Comparison of ENCODE assay signal across 24 cellular contexts in genomic region chr3:25679166-25679565, GRCh38. TPM values are rescaled to one million over a fixed set of nuclear protein-coding genes. Genes with fewer than 3 reads are reported as not detected.
DNase-seq lines count a peak whose midpoint lies in the region; ATAC-seq and TF ChIP-seq lines count a peak whose summit lies in the region.
"Had no signal": no experiment of that assay in that cellular context is flagged by ENCODE, and none has a peak within 500 bp of the region (broad histone marks: within the 10 kb centered on the region; RNA-seq: fewer than 3 reads in every experiment).

No MANE protein-coding gene starts in this region.

- no peak overlapping the region for H3K4me2 ChIP-seq in GM23338
- H3K4me2 ChIP-seq: BLaER1 treated with 17β-estradiol and CSF1 and Interleukin-3, amounts not matched to agents 10 nM and 100 nM; KMS-11 had no signal

- DNase-seq in GM23338 (ENCODE audit: low spot score) (peak; percentile 11), SK-MEL-5 (ENCODE audit: low read depth, low spot score) (peak; percentile 21), globus pallidus (ENCODE audit: low spot score) (peak; percentile 71), substantia nigra (lab: John Stamatoyannopoulos, UW) (no peak), NK-92 (lab: John Stamatoyannopoulos, UW; ENCODE audit: unreplicated experiment) (no peak), AML-193 (lab: John Stamatoyannopoulos, UW) (no peak), NCI-H1694 treated with DMSO at 0.1 percent for 48 hours (lab: John Stamatoyannopoulos, UW) (no peak)
- DNase-seq: CD4-positive, alpha-beta T cell; COR-L47; DMS53; GOT3; MM.1S; NCI-H1048; NCI-H1694; NCI-H2107; NCI-H524; NCI-H774; NK-92 treated with Interleukin-12 subunit alpha and Interleukin-12 subunit beta, amount 100 ng/mL, for 24 hours; Right ventricle myocardium superior; RPMI8226; SW 1271 had no signal

- in situ Hi-C loops in SK-MEL-5 (cut with HindIII; ENCODE audit: low pct_unique_long_range_greater_than_20kb, low sequenced_read_pairs), result no loop called here

- no peak overlapping the region for H2AFZ ChIP-seq in GM23338

- H3K9me2 ChIP-seq in GM23338 (ENCODE audit: insufficient read depth), result no peaks in the 10 kb centered on the region

- TF ChIP-seq CTCF in GM23338 (conservative IDR thresholded peaks at IDR 0.05; ENCODE audit: low read depth in 2 of 2), result no peak

- H3K4me1 ChIP-seq in GM23338 (ENCODE audit: insufficient read depth), result peaks cover 10% of the 10 kb centered on the region; the same call in 1 of the 2 replicates

- H3K36me3 Mint-ChIP-seq in GM23338 (ENCODE audit: low read depth), result no peaks in the 10 kb centered on the region
- H3K36me3 Mint-ChIP-seq: IgD-negative memory B cell had no signal

- H3K9me3 Mint-ChIP-seq in GM23338, result peaks cover 3% of the 10 kb centered on the region; the same call in 1 of the 3 replicates
- H3K9me3 Mint-ChIP-seq: CD4-positive, alpha-beta T cell; IgD-negative memory B cell had no signal

- no peaks in the 10 kb centered on the region for H4K20me1 ChIP-seq in GM23338 (replicated peaks; ENCODE audit: insufficient read depth)
- H4K20me1 ChIP-seq: BLaER1 treated with 17β-estradiol and CSF1 and Interleukin-3, amounts not matched to agents 10 nM and 100 nM had no signal

- no peaks in the 10 kb centered on the region for H3K27me3 Mint-ChIP-seq in GM23338 (ENCODE audit: insufficient read depth, low read depth, poor library complexity)
- H3K27me3 Mint-ChIP-seq: IgD-negative memory B cell had no signal

- no peak overlapping the region for H3K4me3 ChIP-seq in GM23338
- H3K4me3 ChIP-seq: BLaER1 treated with 17β-estradiol and CSF1 and Interleukin-3, amounts not matched to agents 10 nM and 100 nM had no signal

- H3K79me2 ChIP-seq in GM23338 (replicated peaks; ENCODE audit: insufficient read depth), result no peaks in the 10 kb centered on the region

- no peak for ATAC-seq in GM23338

- H3K36me3 ChIP-seq in GM23338 (ENCODE audit: insufficient read depth), result no peaks in the 10 kb centered on the region

- no peaks in the 10 kb centered on the region for H3F3A ChIP-seq in GM23338 (replicated peaks; ENCODE audit: low read depth)

- no peaks in the 10 kb centered on the region for H3K4me1 Mint-ChIP-seq in GM23338
- H3K4me1 Mint-ChIP-seq: IgD-negative memory B cell had no signal

- no peak overlapping the region for H3K27ac Mint-ChIP-seq in GM23338
- H3K27ac Mint-ChIP-seq: CD4-positive, alpha-beta T cell; IgD-negative memory B cell had no signal

- no peak overlapping the region for H3K4me3 Mint-ChIP-seq in GM23338
- H3K4me3 Mint-ChIP-seq: CD4-positive, alpha-beta T cell; IgD-negative memory B cell had no signal

- no peaks in the 10 kb centered on the region for H3K27me3 ChIP-seq in GM23338 (ENCODE audit: insufficient read depth)
- H3K27me3 ChIP-seq: BLaER1 treated with 17β-estradiol and CSF1 and Interleukin-3, amounts not matched to agents 10 nM and 100 nM had no signal

- H3K27ac ChIP-seq in GM23338 (ENCODE audit: low read depth) (no peak overlapping the region), substantia nigra (ENCODE audit: low read depth, low read length, poor library complexity, severe bottlenecking) (peak overlapping the region; percentile 66)
- H3K27ac ChIP-seq: BLaER1 treated with 17β-estradiol and CSF1 and Interleukin-3, amounts not matched to agents 10 nM and 100 nM; KMS-11 had no signal

TF ChIP-seq in GM23338, 12 proteins besides CTCF, POLR2A, EP300 and RAD21 (continues in another document):
- TF ChIP-seq NANOG (IDR thresholded peaks at IDR 0.05; ENCODE audit: borderline replicate concordance) (no peak), EZH2 (IDR thresholded peaks at IDR 0.05; ENCODE audit: low read depth, unreplicated experiment) (no peak), ZNF462 (CRISPR knock-in tag; IDR thresholded peaks at IDR 0.05) (no peak), ETS1 (IDR thresholded peaks at IDR 0.05) (no peak), ZNF331 (CRISPR knock-in tag; IDR thresholded peaks at IDR 0.05; ENCODE audit: low read depth) (no peak), POLR2AphosphoS5 (IDR thresholded peaks at IDR 0.05; ENCODE audit: low read depth) (no peak), JUNB (IDR thresholded peaks at IDR 0.05; ENCODE audit: unreplicated experiment) (no peak), CREB1 (CRISPR knock-in tag; IDR thresholded peaks at IDR 0.05; ENCODE audit: low read depth) (no peak)

RNA-seq across cellular contexts. Expression of gene TOP2B, which starts 14.5 kb away (rescaled TPM):
- total RNA-seq in GM23338 (2014; rRNA removed; shearing (Covaris generic)), result 167 and 179 TPM in 2 replicates
- 91.1 and 92.0 TPM in 2 replicates for polyA plus RNA-seq in GM23338 (2016; fragmentation: Nextera tagmentation; extraction: Ambion mirVana)
- 87.7 and 98.9 TPM in 2 replicates for total RNA-seq in SK-MEL-5 (2014; rRNA removed; shearing (Covaris generic))
- 63.0 and 85.3 TPM in 2 replicates for polyA plus RNA-seq in SK-MEL-5 (2015; cell fraction: cytosol; rRNA removed)
- polyA plus RNA-seq in SK-MEL-5 (2015; cell fraction: nucleus; rRNA removed), result 75.7 and 96.6 TPM in 2 replicates

Comparison
In these comparisons a context has a peak if more than half of its experiments do, and no peak if none do; other contexts are left out.
1. DNase-seq: peak in GM23338 (single experiment), SK-MEL-5 (single experiment) and globus pallidus (single experiment); none in substantia nigra (0 of 49), NK-92 (single experiment), AML-193 (0 of 2) and NCI-H1694 treated with DMSO at 0.1 percent for 48 hours (single experiment).